In genomic region chr14:61504841-61505340, GRCh38 we compare ENCODE assay signal across 19 cellular contexts.
DNase-seq lines count a peak whose midpoint lies in the region; ATAC-seq and TF ChIP-seq lines count a peak whose summit lies in the region.
"Had no signal": no experiment of that assay in that cellular context is flagged by ENCODE, and none has a peak within 500 bp of the region (broad histone marks: within the 10 kb centered on the region; RNA-seq: fewer than 3 reads in every experiment).

No MANE protein-coding gene starts in this region.

- H3K27ac Mint-ChIP-seq in activated CD4-positive, alpha-beta T cell treated with anti-CD3 and anti-CD28 coated beads, Interleukin-2, amount 10 ng/mL, durations not matched to agents 24 days and 14 days: peak overlapping the region; percentile 95
- H3K27ac Mint-ChIP-seq in activated T-helper 2 cell treated with anti-CD3 and anti-CD28 coated beads, Interferon-gamma antibody, Interleukin-2, Interleukin-4, amounts not matched to agents 10 μg/mL and 5 μg/mL and 100 μg/mL, durations not matched to agents 14 hours and 24 hours and 36 hours: peak overlapping the region; percentile 67
- peak overlapping the region in 1 of 2 donors; percentile 93 for H3K27ac Mint-ChIP-seq in natural killer cell

- no peak for TF ChIP-seq CTCF in natural killer cell (IDR thresholded peaks at IDR 0.05)

- no peak for DNase-seq in activated CD4-positive, alpha-beta T cell treated with anti-CD3 and anti-CD28 coated beads, Interleukin-2, amount 10 ng/mL, durations not matched to agents 24 days and 14 days
- DNase-seq in activated CD4-positive, alpha-beta T cell treated with anti-CD3 and anti-CD28 coated beads, Interleukin-2, amount 50 U/mL, for 48 hours: no peak
- peak; percentile 43 for DNase-seq in Jurkat, Clone E6-1 (ENCODE audit: low read depth, low spot score)
- no peak for DNase-seq in activated T-helper 2 cell treated with anti-CD3 and anti-CD28 coated beads, Interferon-gamma antibody, Interleukin-2, Interleukin-4, amounts not matched to agents 10 μg/mL and 5 μg/mL and 100 μg/mL, durations not matched to agents 14 hours and 24 hours and 36 hours (ENCODE audit: low spot score)
- DNase-seq in natural killer cell (no peak), ecto neural progenitor cell (ENCODE audit: low spot score) (no peak), NCI-H524 treated with DMSO at 0.1 percent for 48 hours (lab: John Stamatoyannopoulos, UW) (no peak)
- DNase-seq: 8988T; activated CD4-positive, alpha-beta T cell treated with anti-CD3 and anti-CD28 coated beads, Interleukin-2, amount 50 U/mL, for 1 hour; activated effector memory CD4-positive, alpha-beta T cell treated with anti-CD3 and anti-CD28 coated beads, Interleukin-2, amount 50 U/mL, for 16 hours; brain microvascular endothelial cell; DMS79 treated with DMSO at 0.1 percent for 48 hours; NCI-H1436 treated with DMSO at 0.1 percent for 48 hours; NCI-H446; SHP77; T1000 had no signal

- peaks cover 13% of the 10 kb centered on the region for H3K9me3 Mint-ChIP-seq in activated CD4-positive, alpha-beta T cell treated with anti-CD3 and anti-CD28 coated beads, Interleukin-2, amount 10 ng/mL, durations not matched to agents 24 days and 14 days
- H3K9me3 Mint-ChIP-seq in activated T-helper 2 cell treated with anti-CD3 and anti-CD28 coated beads, Interferon-gamma antibody, Interleukin-2, Interleukin-4, amounts not matched to agents 10 μg/mL and 5 μg/mL and 100 μg/mL, durations not matched to agents 14 hours and 24 hours and 36 hours: peaks cover 9% of the 10 kb centered on the region
- H3K9me3 Mint-ChIP-seq in natural killer cell: no peaks in the 10 kb centered on the region

- no peak overlapping the region for H3K4me3 ChIP-seq in Jurkat, Clone E6-1 (ENCODE audit: low read length)

- H3K27me3 Mint-ChIP-seq in activated CD4-positive, alpha-beta T cell treated with anti-CD3 and anti-CD28 coated beads, Interleukin-2, amount 10 ng/mL, durations not matched to agents 24 days and 14 days: no peaks in the 10 kb centered on the region
- H3K27me3 Mint-ChIP-seq in activated T-helper 2 cell treated with anti-CD3 and anti-CD28 coated beads, Interferon-gamma antibody, Interleukin-2, Interleukin-4, amounts not matched to agents 10 μg/mL and 5 μg/mL and 100 μg/mL, durations not matched to agents 14 hours and 24 hours and 36 hours (ENCODE audit: low read depth): no peaks in the 10 kb centered on the region
- no peaks in the 10 kb centered on the region for H3K27me3 Mint-ChIP-seq in natural killer cell (ENCODE audit: low read depth in 2 of 2)

- peak overlapping the region; percentile 40 for H3K4me3 Mint-ChIP-seq in activated CD4-positive, alpha-beta T cell treated with anti-CD3 and anti-CD28 coated beads, Interleukin-2, amount 10 ng/mL, durations not matched to agents 24 days and 14 days
- H3K4me3 Mint-ChIP-seq in activated T-helper 2 cell treated with anti-CD3 and anti-CD28 coated beads, Interferon-gamma antibody, Interleukin-2, Interleukin-4, amounts not matched to agents 10 μg/mL and 5 μg/mL and 100 μg/mL, durations not matched to agents 14 hours and 24 hours and 36 hours (ENCODE audit: low read depth): no peak overlapping the region
- peak overlapping the region; percentile 28 for H3K4me3 Mint-ChIP-seq in natural killer cell
- H3K4me3 Mint-ChIP-seq: neural crest cell had no signal

- peaks cover 50% of the 10 kb centered on the region for H3K36me3 Mint-ChIP-seq in activated CD4-positive, alpha-beta T cell treated with anti-CD3 and anti-CD28 coated beads, Interleukin-2, amount 10 ng/mL, durations not matched to agents 24 days and 14 days (ENCODE audit: low read depth)
- peaks cover 70% of the 10 kb centered on the region for H3K36me3 Mint-ChIP-seq in activated T-helper 2 cell treated with anti-CD3 and anti-CD28 coated beads, Interferon-gamma antibody, Interleukin-2, Interleukin-4, amounts not matched to agents 10 μg/mL and 5 μg/mL and 100 μg/mL, durations not matched to agents 14 hours and 24 hours and 36 hours (ENCODE audit: low read depth)
- H3K36me3 Mint-ChIP-seq in natural killer cell: peaks cover 12% of the 10 kb centered on the region

- peaks cover 75% of the 10 kb centered on the region for H3K4me1 Mint-ChIP-seq in activated CD4-positive, alpha-beta T cell treated with anti-CD3 and anti-CD28 coated beads, Interleukin-2, amount 10 ng/mL, durations not matched to agents 24 days and 14 days
- peaks cover 70% of the 10 kb centered on the region for H3K4me1 Mint-ChIP-seq in activated T-helper 2 cell treated with anti-CD3 and anti-CD28 coated beads, Interferon-gamma antibody, Interleukin-2, Interleukin-4, amounts not matched to agents 10 μg/mL and 5 μg/mL and 100 μg/mL, durations not matched to agents 14 hours and 24 hours and 36 hours (ENCODE audit: low read depth)
- peaks cover 90 to 97% of the 10 kb centered on the region in 2 donors for H3K4me1 Mint-ChIP-seq in natural killer cell

- ATAC-seq in natural killer cell: no peak
- ATAC-seq in activated CD4-positive, CD25-positive, alpha-beta regulatory T cell treated with anti-CD3 and anti-CD28 coated beads, Interleukin-2, amount 50 U/mL, for 24 hours: no peak
- ATAC-seq: esophagus mucosa had no signal

- intact Hi-C loops in activated CD4-positive, alpha-beta T cell treated with anti-CD3 and anti-CD28 coated beads, Interleukin-2, amount 10 ng/mL, durations not matched to agents 24 days and 14 days (cut with micrococcal nuclease): no loop called here
- intact Hi-C loops in activated T-helper 2 cell treated with anti-CD3 and anti-CD28 coated beads, Interferon-gamma antibody, Interleukin-2, Interleukin-4, amounts not matched to agents 10 μg/mL and 5 μg/mL and 100 μg/mL, durations not matched to agents 14 hours and 24 hours and 36 hours (cut with micrococcal nuclease): no loop called here
- intact Hi-C loops in natural killer cell (cut with micrococcal nuclease): no loop called here
